Comparison of ENCODE assay signal across 9 cellular contexts in genomic region chr14:20680843-20681347, GRCh38. TPM values are rescaled to one million over a fixed set of nuclear protein-coding genes. Genes with fewer than 3 reads are reported as not detected.
DNase-seq lines count a peak whose midpoint lies in the region; ATAC-seq and TF ChIP-seq lines count a peak whose summit lies in the region.
"Had no signal": no experiment of that assay in that cellular context is flagged by ENCODE, and none has a peak within 500 bp of the region (broad histone marks: within the 10 kb centered on the region; RNA-seq: fewer than 3 reads in every experiment).

No MANE protein-coding gene starts in this region.

- H3K27me3 Mint-ChIP-seq in osteocyte (ENCODE audit: unreplicated experiment) = peaks cover 4% of the 10 kb centered on the region

- H3K4me1 ChIP-seq in left ventricle myocardium inferior = peaks cover 51% of the 10 kb centered on the region
- peaks cover 5% of the 10 kb centered on the region for H3K4me1 ChIP-seq in endocrine pancreas (ENCODE audit: control insufficient read depth, insufficient read depth, low read length)
- peaks cover 15% of the 10 kb centered on the region for H3K4me1 ChIP-seq in parathyroid adenoma

- H3K79me2 ChIP-seq in parathyroid adenoma = no peaks in the 10 kb centered on the region

- H3K36me3 Mint-ChIP-seq in osteocyte (ENCODE audit: unreplicated experiment) = no peaks in the 10 kb centered on the region

- TF ChIP-seq CTCF in left ventricle myocardium inferior (IDR thresholded peaks at IDR 0.05; ENCODE audit: borderline replicate concordance) (no peak), parathyroid adenoma (IDR thresholded peaks at IDR 0.05) (no peak), osteocyte (IDR thresholded peaks at IDR 0.05) (no peak)

- H3K9me3 ChIP-seq in left ventricle myocardium inferior (replicated peaks) (no peaks in the 10 kb centered on the region), endocrine pancreas (ENCODE audit: control insufficient read depth, low read length) (no peaks in the 10 kb centered on the region), parathyroid adenoma (ENCODE audit: control insufficient read depth, low read length) (no peaks in the 10 kb centered on the region)

- intact Hi-C loops in left ventricle myocardium inferior (cut with micrococcal nuclease) = loop anchor here (5.0 kb wide), 2 partner anchors 69 to 349 kb away; partner anchors contain the start of gene CCNB1IP1
- intact Hi-C loops in cardiac septum (cut with DNase I) = loop anchor here (5.0 to 10.0 kb wide), 6 partner anchors 49 to 421 kb away; partner anchors contain the start of genes CCNB1IP1, PIP4P1, PNP and TEP1

- H3K27ac Mint-ChIP-seq in osteocyte (ENCODE audit: unreplicated experiment) = no peak overlapping the region

- H3K36me3 ChIP-seq in left ventricle myocardium inferior (no peaks in the 10 kb centered on the region), endocrine pancreas (ENCODE audit: control insufficient read depth, insufficient read depth, low read length) (no peaks in the 10 kb centered on the region), parathyroid adenoma (ENCODE audit: control insufficient read depth, insufficient read depth, low read length) (no peaks in the 10 kb centered on the region)

- H3K4me1 Mint-ChIP-seq in osteocyte (ENCODE audit: unreplicated experiment) = peaks cover 26% of the 10 kb centered on the region

- H2AFZ ChIP-seq in parathyroid adenoma = peak overlapping the region; percentile 100

- H3K4me3 ChIP-seq in left ventricle myocardium inferior = peak overlapping the region; percentile 87
- peak overlapping the region; percentile 86 for H3K4me3 ChIP-seq in endocrine pancreas (ENCODE audit: control insufficient read depth, insufficient read depth, low read length)
- peak overlapping the region; percentile 95 for H3K4me3 ChIP-seq in parathyroid adenoma (ENCODE audit: low read depth, low read length)

- peak; percentile 31 for ATAC-seq in HG03460 (IDR thresholded peaks at IDR 0.05; ENCODE audit: unreplicated experiment)

- H3K27ac ChIP-seq in left ventricle myocardium inferior (replicated peaks) (peak overlapping the region; percentile 100), parathyroid adenoma (peak overlapping the region; percentile 99)

- H3K9me3 Mint-ChIP-seq in osteocyte (ENCODE audit: unreplicated experiment) = no peaks in the 10 kb centered on the region

- no peak overlapping the region for H3K4me3 Mint-ChIP-seq in osteocyte (ENCODE audit: unreplicated experiment)

- DNase-seq in left ventricle myocardium inferior (no peak), cardiac septum (ENCODE audit: low spot score) (no peak), osteocyte (ENCODE audit: extremely low spot score, unreplicated experiment) (no peak), HK-2 (ENCODE audit: unreplicated experiment) (no peak), NCI-H345 treated with DMSO at 0.1 percent for 48 hours (lab: John Stamatoyannopoulos, UW; ENCODE audit: unreplicated experiment) (no peak)

- H3K9ac ChIP-seq in endocrine pancreas (ENCODE audit: control insufficient read depth, insufficient read depth, low read length) (peak overlapping the region; percentile 71), parathyroid adenoma (no peak overlapping the region)

- H3K27me3 ChIP-seq in left ventricle myocardium inferior (ENCODE audit: low read depth) (peaks cover 3% of the 10 kb centered on the region), endocrine pancreas (ENCODE audit: control insufficient read depth, insufficient read depth, low read length) (no peaks in the 10 kb centered on the region), parathyroid adenoma (ENCODE audit: control insufficient read depth, insufficient read depth, low read length) (no peaks in the 10 kb centered on the region)

- H3K4me2 ChIP-seq in parathyroid adenoma (ENCODE audit: low read length) = peak overlapping the region; percentile 98

RNA-seq across cellular contexts. Expression of gene RNASE4, which starts 3.5 kb away (rescaled TPM):
- total RNA-seq in left ventricle myocardium inferior (9.0 TPM), cardiac septum (5.6 TPM), osteocyte (17.2 and 17.8 TPM in 2 replicates)

RNA-seq across cellular contexts. Expression of gene ANG, which starts 7.7 kb away (rescaled TPM):
- total RNA-seq in left ventricle myocardium inferior (3.7 TPM), cardiac septum (2.7 TPM), osteocyte (7.4 and 8.6 TPM in 2 replicates)

RNA-seq across cellular contexts. Expression of gene OR6S1, which starts 39.4 kb away (rescaled TPM):
- total RNA-seq in left ventricle myocardium inferior (not detected), cardiac septum (not detected), osteocyte (not detected in 2 replicates)
- total RNA-seq: dermis microvascular lymphatic vessel endothelial cell had no signal
